23 cellular contexts compared by ENCODE assay signal in the genomic region with DNA sequence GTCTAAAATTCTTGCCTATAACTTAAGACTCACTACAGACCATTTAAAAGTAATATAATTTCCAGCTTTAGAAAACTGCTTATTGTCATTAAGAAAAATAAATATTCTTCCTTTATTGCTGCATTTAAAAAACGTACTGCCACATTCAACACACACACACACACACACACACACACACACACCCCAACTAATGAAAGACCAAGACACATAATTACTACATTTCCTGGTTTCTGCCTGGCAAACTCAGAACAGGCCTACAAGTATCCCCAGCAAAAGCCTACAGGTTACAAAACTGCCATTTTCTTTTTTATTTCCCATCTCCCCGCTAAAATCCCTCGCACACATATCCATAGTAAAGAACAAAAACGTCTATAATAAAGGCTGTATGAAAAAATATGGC. TPM values are rescaled to one million over a fixed set of nuclear protein-coding genes. Genes with fewer than 3 reads are reported as not detected.
DNase-seq lines count a peak whose midpoint lies in the region; ATAC-seq and TF ChIP-seq lines count a peak whose summit lies in the region.
"Had no signal": no experiment of that assay in that cellular context is flagged by ENCODE, and none has a peak within 500 bp of the region (broad histone marks: within the 10 kb centered on the region; RNA-seq: fewer than 3 reads in every experiment).

No MANE protein-coding gene starts in this region.

- peak overlapping the region in 3 of 5 donors; percentile 1 to 22 (median 15) for H3K4me3 Mint-ChIP-seq in immature natural killer cell

- peaks cover 2 to 8% (median 7%) of the 10 kb centered on the region in 3 donors for H3K27me3 Mint-ChIP-seq in immature natural killer cell (ENCODE audit: low read depth in 3 of 3)

- peak; percentile 40 for DNase-seq in KBM-7
- no peak for DNase-seq in adipocyte (ENCODE audit: low read depth)
- DNase-seq in immature natural killer cell, result no peak
- DNase-seq in right lobe of liver, result no peak
- DNase-seq: activated CD4-positive, alpha-beta T cell treated with anti-CD3 and anti-CD28 coated beads, Interleukin-2, amount 10 ng/mL, durations not matched to agents 7 days and 5 days; activated gamma-delta T cell treated with Interleukin-2 at 50 U/mL for 16 hours; CD8-positive, alpha-beta memory T cell; HFFc6; hippocampal formation; KG1; kidney; NCI-H1048; NCI-H2081; NCI-H510A; retina; stimulated activated CD4-positive, alpha-beta T cell treated with anti-CD3 and anti-CD28 coated beads, Interleukin-15, amount 100 ng/mL, for 24 hours; SW 1271; testis had no signal

- peak overlapping the region; percentile 98 for H3K4me3 ChIP-seq in adipocyte (ENCODE audit: low read length)
- peak overlapping the region in 1 of 3 donors; percentile 9 for H3K4me3 ChIP-seq in skeletal muscle tissue (ENCODE audit: low read length in 3 of 3)
- no peak overlapping the region for H3K4me3 ChIP-seq in right lobe of liver

- in situ Hi-C loops in KBM-7 (cut with MboI; ENCODE audit: low pct_unique_long_range_greater_than_20kb, low sequenced_read_pairs), result no loop called here

- peaks cover 11% of the 10 kb centered on the region in 2 donors for H3K4me1 Mint-ChIP-seq in immature natural killer cell

- H3K9me3 ChIP-seq in adipocyte (ENCODE audit: control insufficient read depth, low read length) (no peaks in the 10 kb centered on the region), skeletal muscle tissue (ENCODE audit: control insufficient read depth in 3 of 3, low read length in 3 of 3) (no peaks in the 10 kb centered on the region), right lobe of liver (no peaks in the 10 kb centered on the region)
- H3K9me3 ChIP-seq: testis had no signal

- H3K27ac ChIP-seq in skeletal muscle tissue (ENCODE audit: low read depth, low read length), result peak overlapping the region; percentile 87
- H3K27ac ChIP-seq in right lobe of liver, result peak overlapping the region in 1 of 3 donors; percentile 84
- H3K27ac ChIP-seq: testis had no signal

- WGBS in right lobe of liver (ENCODE audit: insufficient coverage, low coverage, low lambda C conversion rate, missing lambda C conversion rate), result 59% methylated on average over 4 of the region's 4 CpGs

- intact Hi-C loops in right lobe of liver (cut with DNase I), result no loop called here

- H3K27ac Mint-ChIP-seq in immature natural killer cell, result peak overlapping the region in 1 of 6 donors; percentile 11
- H3K27ac Mint-ChIP-seq: activated CD4-positive, alpha-beta T cell treated with anti-CD3 and anti-CD28 coated beads, Interleukin-2, amount 10 ng/mL, durations not matched to agents 7 days and 5 days had no signal

- H3K9me3 Mint-ChIP-seq in immature natural killer cell, result no peaks in the 10 kb centered on the region
- H3K9me3 Mint-ChIP-seq: activated CD4-positive, alpha-beta T cell treated with anti-CD3 and anti-CD28 coated beads, Interleukin-2, amount 10 ng/mL, durations not matched to agents 7 days and 5 days; CD8-positive, alpha-beta memory T cell; HFFc6 had no signal

- no peaks in the 10 kb centered on the region for H3K27me3 ChIP-seq in adipocyte (replicated peaks; ENCODE audit: control insufficient read depth, insufficient read depth, low read length)
- no peaks in the 10 kb centered on the region for H3K27me3 ChIP-seq in skeletal muscle tissue (ENCODE audit: control insufficient read depth in 3 of 3, insufficient read depth in 3 of 3, low read length in 3 of 3)
- H3K27me3 ChIP-seq in right lobe of liver, result no peaks in the 10 kb centered on the region
- H3K27me3 ChIP-seq: testis had no signal

- peaks cover 11% of the 10 kb centered on the region for H3K4me1 ChIP-seq in adipocyte (ENCODE audit: control insufficient read depth, insufficient read depth, low read length)
- peaks cover 14 to 26% (median 25%) of the 10 kb centered on the region in 3 donors for H3K4me1 ChIP-seq in skeletal muscle tissue (ENCODE audit: control insufficient read depth in 3 of 3, insufficient read depth in 3 of 3, low read length in 3 of 3)
- H3K4me1 ChIP-seq in right lobe of liver, result peaks cover 0 to 4% (median 0%) of the 10 kb centered on the region in 4 donors
- H3K4me1 ChIP-seq: testis had no signal

- ATAC-seq in HG02763 (IDR thresholded peaks at IDR 0.05; ENCODE audit: unreplicated experiment) (no peak), GM19328 (IDR thresholded peaks at IDR 0.05; ENCODE audit: unreplicated experiment) (no peak), right lobe of liver (no peak)

- H3K36me3 ChIP-seq in adipocyte (ENCODE audit: control insufficient read depth, insufficient read depth, low read length, severe bottlenecking) (no peaks in the 10 kb centered on the region), skeletal muscle tissue (ENCODE audit: control insufficient read depth in 3 of 3, insufficient read depth in 3 of 3, low read length in 3 of 3) (peaks cover 7 to 20% (median 12%) of the 10 kb centered on the region in 3 donors), right lobe of liver (no peaks in the 10 kb centered on the region)

- H3K36me3 Mint-ChIP-seq in immature natural killer cell, result no peaks in the 10 kb centered on the region

- H3K9ac ChIP-seq in adipocyte (ENCODE audit: low read length), result no peak overlapping the region
- H3K9ac ChIP-seq in skeletal muscle tissue (ENCODE audit: low read depth in 1 of 3, low read length in 3 of 3), result peak overlapping the region in 1 of 3 donors; percentile 86

- no peak for TF ChIP-seq POLR2A in right lobe of liver (IDR thresholded peaks at IDR 0.05)

- no peak for TF ChIP-seq CTCF in right lobe of liver (IDR thresholded peaks at IDR 0.05)

RNA-seq across cellular contexts. Expression of gene DENND2C, which starts 1.5 kb away (rescaled TPM):
- under 1 TPM; 0.28 to 0.81 (median 0.54) TPM for polyA plus RNA-seq in immature natural killer cell
- total RNA-seq in skeletal muscle tissue (7.8 TPM), right lobe of liver (1 to 10 TPM; 2.5 to 5.1 (median 4.4) TPM)

RNA-seq across cellular contexts. Expression of gene AMPD1, which starts 27.0 kb away (rescaled TPM):
- not detected for polyA plus RNA-seq in immature natural killer cell
- total RNA-seq in skeletal muscle tissue (40.7 TPM), right lobe of liver (under 1 TPM in 3 of 6 experiments, not detected in 3; 0.12 to 0.19 (median 0.13) TPM)
- total RNA-seq: activated CD4-positive, alpha-beta T cell treated with anti-CD3 and anti-CD28 coated beads, Interleukin-2, amount 10 ng/mL, durations not matched to agents 7 days and 5 days; CD8-positive, alpha-beta memory T cell; chondrocyte; HFFc6; mesenteric fat pad had no signal
- polyA plus RNA-seq: CD8-positive, alpha-beta memory T cell had no signal

RNA-seq across cellular contexts. Expression of gene NRAS, which starts 48.2 kb away (rescaled TPM):
- 10 to 100 TPM; 34.0 to 35.6 (median 34.9) TPM for polyA plus RNA-seq in immature natural killer cell
- total RNA-seq in skeletal muscle tissue (31.8 TPM), right lobe of liver (10 to 100 TPM; 10.4 to 24.5 (median 16.3) TPM)

Comparison
In these comparisons a context has a peak if more than half of its experiments do, and no peak if none do; other contexts are left out.
1. RNA of gene AMPD1, which starts 27.0 kb away (total RNA-seq): 40.7 TPM in skeletal muscle tissue (single experiment); 0.12 to 0.19 TPM in right lobe of liver; every median in the first group is over 10 times any median in the second.